16 cellular contexts compared by ENCODE assay signal in genomic region chr15:56150204-56150603, GRCh38.
A peak's percentile ranks its signal among the peaks of the same experiment; 100 is the strongest.
DNase-seq lines count a peak whose midpoint lies in the region; ATAC-seq and TF ChIP-seq lines count a peak whose summit lies in the region.
"Had no signal": no experiment of that assay in that cellular context is flagged by ENCODE, and none has a peak within 500 bp of the region (broad histone marks: within the 10 kb centered on the region; RNA-seq: fewer than 3 reads in every experiment).

No MANE protein-coding gene starts in this region.

- peaks cover 17% of the 10 kb centered on the region for H3K4me1 Mint-ChIP-seq in osteocyte (ENCODE audit: unreplicated experiment)
- peaks cover 39 to 71% of the 10 kb centered on the region in 2 donors for H3K4me1 Mint-ChIP-seq in stimulated activated naive B cell treated with anti-CD40 and anti-IgM and Interleukin-4, amounts not matched to agents 10 μg/mL and 1 μg/mL and 100 μg/mL, for 72 hours
- no peaks in the 10 kb centered on the region for H3K4me1 Mint-ChIP-seq in CD14-positive monocyte

- peak overlapping the region; percentile 5 for H3K27ac Mint-ChIP-seq in osteocyte (ENCODE audit: unreplicated experiment)
- peak overlapping the region; percentile 9 for H3K27ac Mint-ChIP-seq in stimulated activated naive B cell treated with anti-CD40 and anti-IgM and Interleukin-4, amounts not matched to agents 10 μg/mL and 1 μg/mL and 100 μg/mL, for 72 hours
- H3K27ac Mint-ChIP-seq in CD14-positive monocyte, result no peak overlapping the region
- H3K27ac Mint-ChIP-seq: B cell; CD4-positive, alpha-beta T cell had no signal

- no peak overlapping the region for H3K4me3 Mint-ChIP-seq in osteocyte (ENCODE audit: unreplicated experiment)
- H3K4me3 Mint-ChIP-seq in stimulated activated naive B cell treated with anti-CD40 and anti-IgM and Interleukin-4, amounts not matched to agents 10 μg/mL and 1 μg/mL and 100 μg/mL, for 72 hours, result no peak overlapping the region
- H3K4me3 Mint-ChIP-seq in CD14-positive monocyte, result no peak overlapping the region
- H3K4me3 Mint-ChIP-seq: B cell; CD4-positive, alpha-beta T cell had no signal

- H3K36me3 Mint-ChIP-seq in osteocyte (ENCODE audit: unreplicated experiment) (peaks cover 28% of the 10 kb centered on the region), CD14-positive monocyte (peaks cover 27 to 44% of the 10 kb centered on the region in 2 donors)
- H3K36me3 Mint-ChIP-seq in stimulated activated naive B cell treated with anti-CD40 and anti-IgM and Interleukin-4, amounts not matched to agents 10 μg/mL and 1 μg/mL and 100 μg/mL, for 72 hours, result peaks cover 39 to 61% of the 10 kb centered on the region in 2 donors

- intact Hi-C loops in CD14-positive monocyte (cut with micrococcal nuclease), result no loop called here

- ATAC-seq in stimulated activated naive B cell treated with anti-CD40 and anti-IgM and Interleukin-4, amounts not matched to agents 10 μg/mL and 1 μg/mL and 100 μg/mL, for 72 hours (replicated peaks), result no peak

- H3K9me3 Mint-ChIP-seq in osteocyte (ENCODE audit: unreplicated experiment), result peaks cover 32% of the 10 kb centered on the region
- H3K9me3 Mint-ChIP-seq in stimulated activated naive B cell treated with anti-CD40 and anti-IgM and Interleukin-4, amounts not matched to agents 10 μg/mL and 1 μg/mL and 100 μg/mL, for 72 hours, result peaks cover 15 to 16% of the 10 kb centered on the region in 2 donors
- peaks cover 31 to 55% (median 48%) of the 10 kb centered on the region in 7 donors for H3K9me3 Mint-ChIP-seq in CD14-positive monocyte

- no peaks in the 10 kb centered on the region for H3K27me3 Mint-ChIP-seq in osteocyte (ENCODE audit: unreplicated experiment)
- no peaks in the 10 kb centered on the region for H3K27me3 Mint-ChIP-seq in stimulated activated naive B cell treated with anti-CD40 and anti-IgM and Interleukin-4, amounts not matched to agents 10 μg/mL and 1 μg/mL and 100 μg/mL, for 72 hours
- no peaks in the 10 kb centered on the region for H3K27me3 Mint-ChIP-seq in CD14-positive monocyte (ENCODE audit: low read depth in 3 of 3)
- H3K27me3 Mint-ChIP-seq: B cell; CD4-positive, alpha-beta T cell; CD8-positive, alpha-beta memory T cell had no signal

- no peak for TF ChIP-seq CTCF in osteocyte (IDR thresholded peaks at IDR 0.05)
- no peak for TF ChIP-seq CTCF in CD14-positive monocyte (IDR thresholded peaks at IDR 0.05)

- peak; percentile 55 for DNase-seq in activated effector memory CD4-positive, alpha-beta T cell treated with anti-CD3 and anti-CD28 coated beads, Interleukin-2, amount 50 U/mL, for 16 hours
- DNase-seq in activated effector memory CD4-positive, alpha-beta T cell treated with Interleukin-2 at 50 U/mL for 16 hours, result no peak
- DNase-seq in NCI-H524 treated with DMSO at 0.1 percent for 48 hours (lab: John Stamatoyannopoulos, UW) (peak; percentile 61), osteocyte (ENCODE audit: extremely low spot score, unreplicated experiment) (no peak), NCI-H187 (lab: John Stamatoyannopoulos, UW) (no peak), CD14-positive monocyte (ENCODE audit: low spot score) (no peak), NCI-H2081 treated with DMSO at 0.1 percent for 48 hours (lab: John Stamatoyannopoulos, UW) (no peak)
- no peak for DNase-seq in stimulated activated naive B cell treated with anti-CD40 and anti-IgM and Interleukin-4, amounts not matched to agents 10 μg/mL and 1 μg/mL and 100 μg/mL, for 72 hours
- DNase-seq: Calu3; CD4-positive, alpha-beta T cell; CD8-positive, alpha-beta memory T cell; DMS153; DND-41; GM23248; HCEC 1CT had no signal

Comparison
In these comparisons a context has a peak if more than half of its experiments do, and no peak if none do; other contexts are left out.
1. DNase-seq: peak in activated effector memory CD4-positive, alpha-beta T cell treated with anti-CD3 and anti-CD28 coated beads, Interleukin-2, amount 50 U/mL, for 16 hours (single experiment) and NCI-H524 treated with DMSO at 0.1 percent for 48 hours (single experiment); none in activated effector memory CD4-positive, alpha-beta T cell treated with Interleukin-2 at 50 U/mL for 16 hours (single experiment), osteocyte (single experiment), stimulated activated naive B cell treated with anti-CD40 and anti-IgM and Interleukin-4, amounts not matched to agents 10 μg/mL and 1 μg/mL and 100 μg/mL, for 72 hours (single experiment), NCI-H187 (0 of 2), CD14-positive monocyte (single experiment) and NCI-H2081 treated with DMSO at 0.1 percent for 48 hours (single experiment).
2. H3K27ac Mint-ChIP-seq: peak in osteocyte (single experiment) and stimulated activated naive B cell treated with anti-CD40 and anti-IgM and Interleukin-4, amounts not matched to agents 10 μg/mL and 1 μg/mL and 100 μg/mL, for 72 hours (single experiment); none in CD14-positive monocyte (0 of 7).